Comparison of ENCODE assay signal across 1 cellular context in genomic region chr22:21407139-21407538, GRCh38. TPM values are rescaled to one million over a fixed set of nuclear protein-coding genes. Genes with fewer than 3 reads are reported as not detected.
"Had no signal": no experiment of that assay in that cellular context is flagged by ENCODE, and none has a peak within 500 bp of the region (broad histone marks: within the 10 kb centered on the region; RNA-seq: fewer than 3 reads in every experiment).

No MANE protein-coding gene starts in this region.

RNA-seq across cellular contexts. Expression of gene RIMBP3B, which starts 23.6 kb away (rescaled TPM):
- total RNA-seq: GM23248 had no signal
